In genomic region chr2:207180741-207181140, GRCh38 we compare ENCODE assay signal across 17 cellular contexts.
"Had no signal": no experiment of that assay in that cellular context is flagged by ENCODE, and none has a peak within 500 bp of the region (broad histone marks: within the 10 kb centered on the region; RNA-seq: fewer than 3 reads in every experiment).

No MANE protein-coding gene starts in this region.

- DNase-seq: activated CD4-positive, alpha-beta T cell treated with anti-CD3 and anti-CD28 coated beads, Interleukin-2, amount 10 ng/mL, durations not matched to agents 24 days and 14 days; activated naive CD4-positive, alpha-beta T cell treated with Interleukin-2 at 50 U/mL for 16 hours; dermis blood vessel endothelial cell; hippocampal formation; midbrain; right cardiac atrium; spleen; stimulated activated CD4-positive, alpha-beta T cell treated with anti-CD3 and anti-CD28 coated beads, Interleukin-2, amount 100 ng/mL, for 24 hours; stimulated activated naive B cell treated with anti-CD40 and anti-IgM and Interleukin-4, amounts not matched to agents 10 μg/mL and 1 μg/mL and 100 μg/mL, for 72 hours; substantia nigra; T-helper 17 cell; trophoblast cell had no signal

- H3K27ac Mint-ChIP-seq: activated CD4-positive, alpha-beta T cell treated with anti-CD3 and anti-CD28 coated beads, Interleukin-2, amount 10 ng/mL, durations not matched to agents 24 days and 14 days; stimulated activated naive B cell treated with anti-CD40 and anti-IgM and Interleukin-4, amounts not matched to agents 10 μg/mL and 1 μg/mL and 100 μg/mL, for 72 hours; T-helper 17 cell; WTC11 had no signal

- FAIRE-seq: endometrium had no signal

- H3K9me3 Mint-ChIP-seq: activated CD4-positive, alpha-beta T cell treated with anti-CD3 and anti-CD28 coated beads, Interleukin-2, amount 10 ng/mL, durations not matched to agents 24 days and 14 days; central memory CD8-positive, alpha-beta T cell; stimulated activated naive B cell treated with anti-CD40 and anti-IgM and Interleukin-4, amounts not matched to agents 10 μg/mL and 1 μg/mL and 100 μg/mL, for 72 hours; WTC11 had no signal

- H3K27me3 Mint-ChIP-seq: stimulated activated naive B cell treated with anti-CD40 and anti-IgM and Interleukin-4, amounts not matched to agents 10 μg/mL and 1 μg/mL and 100 μg/mL, for 72 hours; T-helper 17 cell had no signal

- H3K4me3 Mint-ChIP-seq: activated CD4-positive, alpha-beta T cell treated with anti-CD3 and anti-CD28 coated beads, Interleukin-2, amount 10 ng/mL, durations not matched to agents 24 days and 14 days; central memory CD8-positive, alpha-beta T cell; stimulated activated naive B cell treated with anti-CD40 and anti-IgM and Interleukin-4, amounts not matched to agents 10 μg/mL and 1 μg/mL and 100 μg/mL, for 72 hours; T-helper 17 cell; WTC11 had no signal

- H3K27ac ChIP-seq: esophagus muscularis mucosa, gastroesophageal sphincter, spleen had no signal

- H3K4me1 Mint-ChIP-seq: central memory CD8-positive, alpha-beta T cell; T-helper 17 cell; WTC11 had no signal

- H3K36me3 Mint-ChIP-seq: stimulated activated naive B cell treated with anti-CD40 and anti-IgM and Interleukin-4, amounts not matched to agents 10 μg/mL and 1 μg/mL and 100 μg/mL, for 72 hours; WTC11 had no signal
